Comparison of ENCODE assay signal across 17 cellular contexts in the genomic region with DNA sequence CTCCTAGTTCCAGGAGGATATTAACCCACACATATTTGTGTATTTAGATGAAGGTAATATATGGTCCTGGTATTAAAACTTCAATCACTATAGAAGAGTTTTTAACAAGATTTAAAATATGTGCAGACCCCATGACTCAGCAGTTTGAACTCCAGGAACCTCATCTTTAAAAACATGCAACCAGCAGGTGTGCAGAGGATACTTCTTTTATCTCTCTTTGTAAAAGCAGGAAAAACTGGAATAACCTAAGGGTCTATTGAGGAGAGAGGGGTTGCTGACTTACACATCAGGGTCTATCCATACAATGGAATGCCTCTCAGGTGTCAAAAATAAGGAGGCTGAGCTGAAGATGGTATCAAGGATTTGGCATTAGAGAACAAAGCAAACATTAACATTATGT. TPM values are rescaled to one million over a fixed set of nuclear protein-coding genes. Genes with fewer than 3 reads are reported as not detected.
DNase-seq lines count a peak whose midpoint lies in the region; ATAC-seq, FAIRE-seq and TF ChIP-seq lines count a peak whose summit lies in the region.
"Had no signal": no experiment of that assay in that cellular context is flagged by ENCODE, and none has a peak within 500 bp of the region (broad histone marks: within the 10 kb centered on the region; RNA-seq: fewer than 3 reads in every experiment).

No MANE protein-coding gene starts in this region.

- no peak for TF ChIP-seq RAD21 in HCT116 (IDR thresholded peaks at IDR 0.05; ENCODE audit: low read depth)
- TF ChIP-seq RAD21 in K562 (CRISPR knock-in tag; conservative IDR thresholded peaks at IDR 0.05 in 1 of 2, IDR thresholded peaks at IDR 0.05 in 1 of 2) = no peak

- H2AFZ ChIP-seq in HCT116 (ENCODE audit: low read depth, low read length, poor library complexity, severe bottlenecking) (peak overlapping the region; percentile 84), K562 (ENCODE audit: low read depth, low read length) (no peak overlapping the region), trophoblast cell (ENCODE audit: insufficient read depth, low read length, poor library complexity) (no peak overlapping the region)

- TF ChIP-seq POLR2A in HCT116 (IDR thresholded peaks at IDR 0.05; ENCODE audit: borderline replicate concordance, extremely low read depth, insufficient read depth, insufficient read length) (no peak), K562 (conservative IDR thresholded peaks at IDR 0.05) (no peak)

- RAD21 ChIA-PET in HCT116 (lab: Charles Lee; ENCODE audit: low non-redundant PET in 1 of 2, low total read pairs in 2 of 2, uncharacterized antibody in 2 of 2, unreplicated experiment in 2 of 2) = no interaction called here

- H2BK120ac ChIP-seq in trophoblast cell (ENCODE audit: insufficient read depth, low read length, poor library complexity) = no peak overlapping the region

- POLR2A ChIA-PET in Caco-2 (lab: Charles Lee) = interaction anchor here (1.5 kb wide), 1 partner anchor 13 kb away, joined by 4 read pairs; no protein-coding TSS in a partner anchor
- POLR2A ChIA-PET in HCT116 (lab: Charles Lee) = no interaction called here
- POLR2A ChIA-PET in K562 (lab: Yijun Ruan, JAX) = interaction anchor here (0.8 kb wide), 1 partner anchor 14 kb away, joined by 3 read pairs; no protein-coding TSS in a partner anchor

- intact Hi-C loops in Caco-2 (cut with micrococcal nuclease; ENCODE audit: unreplicated experiment) (loop anchor here (1.0 to 2.0 kb wide), 3 partner anchors 13 to 37 kb away; a partner anchor contains a TSS), HCT116 (cut with micrococcal nuclease) (no loop called here), K562 (cut with micrococcal nuclease) (no loop called here)

- no peak overlapping the region for H3K18ac ChIP-seq in trophoblast cell (ENCODE audit: low read length)

- no peak for TF ChIP-seq CTCF in Caco-2 (IDR thresholded peaks at IDR 0.05; ENCODE audit: insufficient read depth in 1 of 2, low read depth in 1 of 2, low read length in 1 of 2, severe bottlenecking in 1 of 2, unreplicated experiment in 1 of 2)
- TF ChIP-seq CTCF in HCT116 (IDR thresholded peaks at IDR 0.05 in 2 of 3, conservative IDR thresholded peaks at IDR 0.05 in 1 of 3; ENCODE audit: borderline replicate concordance in 1 of 3, insufficient read depth in 1 of 3, low read depth in 2 of 3, low read length in 2 of 3) = no peak
- TF ChIP-seq CTCF in K562 (IDR thresholded peaks at IDR 0.05 in 2 of 3, conservative IDR thresholded peaks at IDR 0.05 in 1 of 3; ENCODE audit: insufficient read depth in 2 of 3, low read depth in 1 of 3, low read length in 3 of 3) = no peak

- no peak for TF ChIP-seq EP300 in K562 (IDR thresholded peaks at IDR 0.05; ENCODE audit: low read length)

- no peaks in the 10 kb centered on the region for H3K9me2 ChIP-seq in HCT116 (ENCODE audit: insufficient read depth)

- H3K36me3 ChIP-seq in Caco-2 (ENCODE audit: control insufficient read depth, insufficient read depth, low read length) = no peaks in the 10 kb centered on the region
- H3K36me3 ChIP-seq in HCT116 (ENCODE audit: control insufficient read depth in 1 of 2, insufficient read depth in 2 of 2, low read length in 2 of 2) = no peaks in the 10 kb centered on the region
- no peaks in the 10 kb centered on the region for H3K36me3 ChIP-seq in K562 (ENCODE audit: control insufficient read depth, insufficient read depth, low read length)
- H3K36me3 ChIP-seq in trophoblast cell (ENCODE audit: control insufficient read depth in 1 of 2, insufficient read depth in 2 of 2, low read length in 2 of 2) = no peaks in the 10 kb centered on the region

- 0 out of 2 replicates have a peak overlapping the region, but pooled peaks have one; percentile 14 for H3K9ac ChIP-seq in HCT116 (ENCODE audit: low read length)
- no peak overlapping the region for H3K9ac ChIP-seq in K562 (ENCODE audit: insufficient read depth in 1 of 2, low read depth in 2 of 2, low read length in 2 of 2)
- H3K9ac ChIP-seq in trophoblast cell (ENCODE audit: low read length) = no peak overlapping the region

- H3K27me3 Mint-ChIP-seq in Caco-2 (ENCODE audit: insufficient read depth, unreplicated experiment) = no peaks in the 10 kb centered on the region

- DNase-seq in Caco-2 = peak in 1 of 2 experiments; percentile 60
- no peak for DNase-seq in HCT116 (ENCODE audit: low read depth, low spot score)
- no peak for DNase-seq in K562 (ENCODE audit: extremely low read depth in 1 of 4, low spot score in 3 of 4)
- peak; percentile 62 to 97 for DNase-seq in trophoblast cell
- no peak for DNase-seq in NCI-H128 (lab: John Stamatoyannopoulos, UW; ENCODE audit: unreplicated experiment)
- no peak for DNase-seq in hepatic stellate cell (ENCODE audit: low spot score)
- DNase-seq in DMS 273 (lab: John Stamatoyannopoulos, UW; ENCODE audit: unreplicated experiment) = no peak
- DNase-seq: CD8-positive, alpha-beta T cell; COR-L47; DMS53; GF-D8; KBM-7 had no signal

- H4K20me1 ChIP-seq in HCT116 (ENCODE audit: insufficient read depth) (no peaks in the 10 kb centered on the region), K562 (replicated peaks; ENCODE audit: control insufficient read depth, insufficient read depth, low read length) (no peaks in the 10 kb centered on the region)

- no peak for ATAC-seq in HCT116
- ATAC-seq in K562 = no peak
- ATAC-seq: CD8-positive, alpha-beta T cell had no signal

- 0 out of 2 replicates have a peak overlapping the region, but pooled peaks have one; percentile 7 for H3K27ac ChIP-seq in HCT116 (ENCODE audit: low read depth, low read length)
- no peak overlapping the region for H3K27ac ChIP-seq in K562 (ENCODE audit: extremely low read depth, low read depth, low read length)
- H3K27ac ChIP-seq in trophoblast cell (ENCODE audit: low read depth, low read length) = no peak overlapping the region

- peaks cover 57% of the 10 kb centered on the region for H3K4me1 Mint-ChIP-seq in Caco-2 (ENCODE audit: low read depth, unreplicated experiment)
- H3K4me1 Mint-ChIP-seq: CD14-positive monocyte had no signal

- H4K91ac ChIP-seq in trophoblast cell (ENCODE audit: low read depth, low read length) = no peak overlapping the region

- H3K27ac Mint-ChIP-seq in Caco-2 (ENCODE audit: unreplicated experiment) = peak overlapping the region; percentile 89
- H3K27ac Mint-ChIP-seq: CD8-positive, alpha-beta T cell had no signal

- no peak overlapping the region for H3K14ac ChIP-seq in trophoblast cell (ENCODE audit: low read length)

- H3K4me1 ChIP-seq in Caco-2 (peaks cover 56% of the 10 kb centered on the region), HCT116 (ENCODE audit: control insufficient read depth in 1 of 2, insufficient read depth in 2 of 2, low read length in 2 of 2) (peaks cover 19 to 35% of the 10 kb centered on the region in 2 experiments), K562 (replicated peaks in 1 of 2; ENCODE audit: control insufficient read depth in 2 of 2, insufficient read depth in 2 of 2, low read length in 2 of 2) (no peaks in the 10 kb centered on the region), trophoblast cell (ENCODE audit: control insufficient read depth in 1 of 2, insufficient read depth in 2 of 2, low read length in 2 of 2) (peaks cover 2 to 17% of the 10 kb centered on the region in 2 experiments)

- H3K27me3 ChIP-seq in Caco-2 (replicated peaks; ENCODE audit: control insufficient read depth, insufficient read depth, low read length) = no peaks in the 10 kb centered on the region
- H3K27me3 ChIP-seq in HCT116 (ENCODE audit: insufficient read depth, low read length) = no peaks in the 10 kb centered on the region
- peaks cover 8 to 21% of the 10 kb centered on the region in 2 experiments; a peak in 4 of 5 replicates for H3K27me3 ChIP-seq in K562 (ENCODE audit: control insufficient read depth in 2 of 2, insufficient read depth in 2 of 2, low read length in 2 of 2)
- H3K27me3 ChIP-seq in trophoblast cell (ENCODE audit: insufficient read depth, low read length) = no peaks in the 10 kb centered on the region

- H2AK5ac ChIP-seq in trophoblast cell (ENCODE audit: low read length) = no peak overlapping the region

- no peak overlapping the region for H4K8ac ChIP-seq in trophoblast cell (ENCODE audit: low read depth, low read length)

- no peak overlapping the region for H3K4me3 ChIP-seq in Caco-2 (ENCODE audit: low read depth, low read length)
- no peak overlapping the region for H3K4me3 ChIP-seq in HCT116 (replicated peaks in 1 of 2; ENCODE audit: low read depth in 1 of 2, low read length in 2 of 2)
- H3K4me3 ChIP-seq in K562 = no peak overlapping the region
- no peak overlapping the region for H3K4me3 ChIP-seq in trophoblast cell (ENCODE audit: low read depth, low read length)

- H3K4me2 ChIP-seq in HCT116 (ENCODE audit: low read length) (peak overlapping the region; percentile 51), K562 (ENCODE audit: insufficient read depth, low read length) (no peak overlapping the region), trophoblast cell (ENCODE audit: low read length) (no peak overlapping the region)

- H3K4me3 Mint-ChIP-seq in Caco-2 (ENCODE audit: unreplicated experiment) = peak overlapping the region; percentile 13
- H3K4me3 Mint-ChIP-seq: CD14-positive monocyte; CD8-positive, alpha-beta T cell had no signal

- H3K23ac ChIP-seq in trophoblast cell (ENCODE audit: low read length) = no peak overlapping the region

- CTCF ChIA-PET in Caco-2 (lab: Charles Lee) = interaction anchor here (0.6 to 1.2 kb wide), 2 partner anchors 11 to 13 kb away, joined by 3 read pairs; no protein-coding TSS in a partner anchor
- CTCF ChIA-PET in HCT116 (lab: Charles Lee) = no interaction called here
- CTCF ChIA-PET in K562 (lab: Yijun Ruan, JAX; ENCODE audit: low intra/inter-chr PET ratio) = no interaction called here

- H4K12ac ChIP-seq in trophoblast cell (ENCODE audit: low read depth, low read length) = no peak overlapping the region

- H3K9me3 Mint-ChIP-seq in Caco-2 (ENCODE audit: unreplicated experiment) = no peaks in the 10 kb centered on the region
- H3K9me3 Mint-ChIP-seq: CD14-positive monocyte; CD8-positive, alpha-beta T cell had no signal

- in situ Hi-C loops in K562 (cut with MboI) = loop anchor here (25.0 kb wide), 1 partner anchor 1930 kb away; no protein-coding TSS in a partner anchor

- no TSS peak for BruUV-seq in Caco-2 (replicated peaks; lab: Mats Ljungman, UMichigan)
- BruUV-seq in HCT116 (replicated peaks; lab: Mats Ljungman, UMichigan) = no TSS peak
- no TSS peak for BruUV-seq in K562 (replicated peaks; lab: Mats Ljungman, UMichigan)

- H3K79me1 ChIP-seq in trophoblast cell (ENCODE audit: low read length) = peaks cover 6% of the 10 kb centered on the region

- no peak overlapping the region for H3K4ac ChIP-seq in trophoblast cell (ENCODE audit: low read depth, low read length)

- H3K79me2 ChIP-seq in HCT116 (ENCODE audit: insufficient read depth, low read length) (no peaks in the 10 kb centered on the region), K562 (ENCODE audit: control insufficient read depth, insufficient read depth, low read length) (no peaks in the 10 kb centered on the region), trophoblast cell (ENCODE audit: control insufficient read depth, insufficient read depth, low read length, poor library complexity) (no peaks in the 10 kb centered on the region)

- H3K9me1 ChIP-seq in K562 (ENCODE audit: control insufficient read depth, insufficient read depth, low read length) = no peaks in the 10 kb centered on the region

- no peak for FAIRE-seq in K562 (lab: Jason Lieb, UNC)
- FAIRE-seq: GM19239, H54 had no signal

- peaks cover 15% of the 10 kb centered on the region for H3K36me3 Mint-ChIP-seq in Caco-2 (ENCODE audit: insufficient read depth, unreplicated experiment)
- H3K36me3 Mint-ChIP-seq: CD14-positive monocyte; CD8-positive, alpha-beta T cell had no signal

- no peaks in the 10 kb centered on the region for H3K9me3 ChIP-seq in Caco-2
- no peaks in the 10 kb centered on the region for H3K9me3 ChIP-seq in HCT116 (ENCODE audit: control insufficient read depth in 1 of 2, insufficient read depth in 1 of 2, low read depth in 1 of 2, low read length in 2 of 2)
- no peaks in the 10 kb centered on the region for H3K9me3 ChIP-seq in K562 (replicated peaks; ENCODE audit: control insufficient read depth, insufficient read depth, low read depth, low read length)
- peaks cover 2% of the 10 kb centered on the region for H3K9me3 ChIP-seq in trophoblast cell (ENCODE audit: insufficient read depth, low read depth, low read length)

- H2BK12ac ChIP-seq in trophoblast cell (ENCODE audit: low read length) = no peak overlapping the region

- H2BK5ac ChIP-seq in trophoblast cell (ENCODE audit: low read depth, low read length, poor library complexity) = no peak overlapping the region

RNA-seq across cellular contexts. Expression of a gene that starts 36.9 kb away (rescaled TPM):
- total RNA-seq in Caco-2 (2022) (25.3 and 27.9 TPM in 2 replicates), HCT116 (2021; ENCODE audit: unreplicated experiment) (6.9 TPM), K562 (2014; rRNA removed) (not detected in 2 replicates), K562 (2014; rRNA removed; fragmentation: Illumina TruSeq; extraction: Trizol) (not detected in 2 replicates), K562 (2015; rRNA removed; fragmentation: Illumina TruSeq; extraction: Trizol) (not detected in 2 replicates), K562 (2021) (0.16 TPM in 1 of 2 replicates, not detected in the other)
- 3.5 and 4.1 TPM in 2 replicates for polyA plus RNA-seq in HCT116 (2012)
- not detected in 2 replicates for total RNA-seq in K562 (2011; cell fraction: chromatin; rRNA removed; ENCODE audit: low replicate concordance)
- not detected in 2 replicates for total RNA-seq in K562 (2011; cell fraction: nucleolus; rRNA removed)
- not detected in 2 replicates for total RNA-seq in K562 (2011; cell fraction: nucleoplasm; rRNA removed)
- polyA plus RNA-seq in K562 (2011; rRNA removed) (0.04 TPM in 1 of 2 replicates, not detected in the other), K562 (2014; fragmentation: Illumina TruSeq; extraction: Trizol) (0.03 TPM in 1 of 2 replicates, not detected in the other), K562 (2014; fragmentation: Nextera tagmentation; extraction: Ambion mirVana) (not detected), K562 (2014; rRNA removed) (not detected in 2 replicates)
- polyA plus RNA-seq in K562 (2011; cell fraction: cytosol; rRNA removed) = not detected in 2 replicates
- 0.04 TPM in 1 of 2 replicates, not detected in the other for polyA plus RNA-seq in K562 (2011; cell fraction: nucleus; rRNA removed)
- not detected in 2 replicates for polyA plus RNA-seq in K562 (2012)
- polyA minus RNA-seq in K562 (2011; rRNA and poly(A)+ RNA removed) = not detected in 2 replicates
- polyA minus RNA-seq in K562 (2011; cell fraction: cytosol; rRNA and poly(A)+ RNA removed) = not detected in 2 replicates
- not detected in 2 replicates for polyA minus RNA-seq in K562 (2011; cell fraction: nucleus; rRNA and poly(A)+ RNA removed)
- 278 and 294 TPM in 2 replicates for polyA plus RNA-seq in trophoblast cell (2013)
- total RNA-seq: CD8-positive, alpha-beta T cell; HT-29 had no signal
- polyA plus RNA-seq: CD14-positive monocyte had no signal

RNA-seq across cellular contexts. Expression of a gene that starts 59.2 kb away (rescaled TPM):
- total RNA-seq in Caco-2 (2022) = not detected in 2 replicates
- total RNA-seq in HCT116 (2021; ENCODE audit: unreplicated experiment) = not detected
- 0.26 and 0.30 TPM in 2 replicates for polyA plus RNA-seq in HCT116 (2012)
- 1.5 TPM in 1 of 2 replicates, not detected in the other for total RNA-seq in K562 (2011; cell fraction: chromatin; rRNA removed; ENCODE audit: low replicate concordance)
- not detected in 2 replicates for total RNA-seq in K562 (2011; cell fraction: nucleolus; rRNA removed)
- not detected in 2 replicates for total RNA-seq in K562 (2011; cell fraction: nucleoplasm; rRNA removed)
- not detected in 2 replicates for total RNA-seq in K562 (2014; rRNA removed)
- 0.29 TPM in 1 of 2 replicates, not detected in the other for total RNA-seq in K562 (2014; rRNA removed; fragmentation: Illumina TruSeq; extraction: Trizol)
- total RNA-seq in K562 (2015; rRNA removed; fragmentation: Illumina TruSeq; extraction: Trizol) = not detected in 2 replicates
- total RNA-seq in K562 (2021) = not detected in 2 replicates
- polyA plus RNA-seq in K562 (2011; rRNA removed) = 0.35 and 0.36 TPM in 2 replicates
- 0.28 TPM in 1 of 2 replicates, not detected in the other for polyA plus RNA-seq in K562 (2011; cell fraction: cytosol; rRNA removed)
- 0.69 TPM in 1 of 2 replicates, not detected in the other for polyA plus RNA-seq in K562 (2011; cell fraction: nucleus; rRNA removed)
- polyA plus RNA-seq in K562 (2012) = 0.15 TPM in 1 of 2 replicates, not detected in the other
- polyA plus RNA-seq in K562 (2014; fragmentation: Illumina TruSeq; extraction: Trizol) = not detected in 2 replicates
- under 1 TPM in 1 of 2 experiments, not detected in 1; 0.34 TPM for polyA plus RNA-seq in K562 (2014; fragmentation: Nextera tagmentation; extraction: Ambion mirVana)
- 0.40 TPM in 1 of 2 replicates, not detected in the other for polyA plus RNA-seq in K562 (2014; rRNA removed)
- not detected in 2 replicates for polyA minus RNA-seq in K562 (2011; rRNA and poly(A)+ RNA removed)
- polyA minus RNA-seq in K562 (2011; cell fraction: cytosol; rRNA and poly(A)+ RNA removed) = not detected in 2 replicates
- polyA minus RNA-seq in K562 (2011; cell fraction: nucleus; rRNA and poly(A)+ RNA removed) = not detected in 2 replicates
- 0.45 and 0.67 TPM in 2 replicates for polyA plus RNA-seq in trophoblast cell (2013)
- total RNA-seq: HT-29 had no signal
- polyA plus RNA-seq: BJ had no signal

Comparison
In these comparisons a context has a peak if more than half of its experiments do, and no peak if none do; other contexts are left out.
1. DNase-seq: peak in trophoblast cell (2 of 2); none in HCT116 (single experiment), K562 (0 of 4), NCI-H128 (single experiment), hepatic stellate cell (single experiment) and DMS 273 (single experiment).